ENCODE assay signal across 17 cellular contexts in the genomic region with DNA sequence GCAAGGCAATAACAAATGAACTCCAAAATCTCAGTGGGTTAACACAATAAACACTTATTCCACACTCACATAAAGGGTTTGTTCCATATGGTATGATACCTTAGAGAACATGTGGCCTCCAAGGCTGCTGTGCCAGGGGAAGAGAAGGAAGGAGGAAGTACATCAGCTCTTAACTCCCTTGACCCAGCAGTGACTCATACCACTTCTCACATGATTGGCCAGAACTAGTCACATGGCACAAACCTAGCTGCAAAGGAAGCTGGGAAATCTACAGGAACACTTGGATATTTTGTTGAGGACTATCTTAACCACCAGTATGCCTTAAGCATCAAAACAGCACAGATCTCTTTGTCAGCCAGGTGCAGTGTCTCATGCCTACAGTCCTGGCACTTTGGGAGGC.
"Had no signal": no experiment of that assay in that cellular context is flagged by ENCODE, and none has a peak within 500 bp of the region (broad histone marks: within the 10 kb centered on the region; RNA-seq: fewer than 3 reads in every experiment).

No MANE protein-coding gene starts in this region.

- H3K27ac Mint-ChIP-seq: activated CD4-positive, alpha-beta T cell treated with anti-CD3 and anti-CD28 coated beads, Interleukin-2, amount 10 ng/mL, durations not matched to agents 24 days and 14 days; dendritic cell treated with granulocyte-macrophage colony-stimulating factor and Interleukin-4, amounts not matched to agents 40 ng/mL and 50 ng/mL, for 4 days had no signal

- DNase-seq: activated CD4-positive, alpha-beta T cell treated with anti-CD3 and anti-CD28 coated beads, Interleukin-2, amount 10 ng/mL, durations not matched to agents 24 days and 14 days; activated CD4-positive, CD25-positive, alpha-beta regulatory T cell; activated CD8-positive, alpha-beta memory T cell treated with anti-CD3 and anti-CD28 coated beads for 24 hours; activated naive CD4-positive, alpha-beta T cell treated with Interleukin-2 at 50 U/mL for 16 hours; aorta; effector memory CD4-positive, alpha-beta T cell; ovary; right lobe of liver; stomach; testis; upper lobe of left lung had no signal

- ATAC-seq: left lobe of liver, right lobe of liver had no signal

- H3K27me3 Mint-ChIP-seq: activated CD4-positive, alpha-beta T cell treated with anti-CD3 and anti-CD28 coated beads, Interleukin-2, amount 10 ng/mL, durations not matched to agents 24 days and 14 days; dendritic cell treated with granulocyte-macrophage colony-stimulating factor and Interleukin-4, amounts not matched to agents 40 ng/mL and 50 ng/mL, for 4 days had no signal

- H3K4me1 ChIP-seq: breast epithelium, right lobe of liver, testis, upper lobe of left lung had no signal

- H3K4me2 ChIP-seq: smooth muscle cell had no signal

- H3K9me3 ChIP-seq: breast epithelium, right lobe of liver, testis had no signal

- H3K4me1 Mint-ChIP-seq: activated CD4-positive, alpha-beta T cell treated with anti-CD3 and anti-CD28 coated beads, Interleukin-2, amount 10 ng/mL, durations not matched to agents 24 days and 14 days had no signal

- H3K4me3 ChIP-seq: breast epithelium, ovary, right lobe of liver, smooth muscle cell, stomach, testis, upper lobe of left lung had no signal

- H3K36me3 ChIP-seq: breast epithelium, ovary, right lobe of liver, stomach, upper lobe of left lung had no signal

- H3K4me3 Mint-ChIP-seq: activated CD4-positive, alpha-beta T cell treated with anti-CD3 and anti-CD28 coated beads, Interleukin-2, amount 10 ng/mL, durations not matched to agents 24 days and 14 days; dendritic cell treated with granulocyte-macrophage colony-stimulating factor and Interleukin-4, amounts not matched to agents 40 ng/mL and 50 ng/mL, for 4 days; neural crest cell had no signal

- H3K27me3 ChIP-seq: breast epithelium, ovary, right lobe of liver, stomach, testis, upper lobe of left lung had no signal

- H3K27ac ChIP-seq: breast epithelium, epithelial cell of prostate, ovary, right lobe of liver, stomach, testis, upper lobe of left lung had no signal
